ENCODE assay signal across 8 cellular contexts in genomic region chr12:6828671-6829531, GRCh38. TPM values are rescaled to one million over a fixed set of nuclear protein-coding genes. Genes with fewer than 3 reads are reported as not detected.
DNase-seq lines count a peak whose midpoint lies in the region; ATAC-seq and TF ChIP-seq lines count a peak whose summit lies in the region.

No MANE protein-coding gene starts in this region.

- H3K4me3 ChIP-seq in brain microvascular endothelial cell (ENCODE audit: low read depth, low read length), result peak overlapping the region; percentile 91

- H3K9me3 Mint-ChIP-seq in T-cell, result no peaks in the 10 kb centered on the region

- peaks cover 17 to 30% (median 22%) of the 10 kb centered on the region in 3 donors for H3K4me1 Mint-ChIP-seq in T-cell

- peak overlapping the region; percentile 57 for H3K27ac ChIP-seq in brain microvascular endothelial cell

- H3K4me3 Mint-ChIP-seq in T-cell, result peak overlapping the region; percentile 85 to 93 (median 86)

- CTCF ChIA-PET in T-cell (lab: Charles Lee), result interaction anchor here (0.5 to 1.0 kb wide), 8 partner anchors 23 to 291 kb away, joined by 3 to 12 read pairs (median 3); partner anchors contain the start of genes USP5 (in 1 of the 2) and ZNF384 (in 1 of the 2)

- peak; percentile 63 to 67 for ATAC-seq in activated CD4-positive, CD25-positive, alpha-beta regulatory T cell treated with anti-CD3 and anti-CD28 coated beads, Interleukin-2, amount 50 U/mL, for 24 hours
- ATAC-seq in T-cell (replicated peaks in 1 of 4), result peak; percentile 73 to 75 (median 74)
- ATAC-seq in GM18868 (IDR thresholded peaks at IDR 0.05; ENCODE audit: unreplicated experiment), result no peak
- no peak for ATAC-seq in HG03354 (IDR thresholded peaks at IDR 0.05; ENCODE audit: poor library complexity, severe bottlenecking, unreplicated experiment)

- H3K36me3 ChIP-seq in brain microvascular endothelial cell (replicated peaks), result peaks cover 30% of the 10 kb centered on the region

- POLR2A ChIA-PET in T-cell (lab: Charles Lee), result interaction anchor here (0.6 to 0.7 kb wide), 2 partner anchors 197 to 295 kb away, joined by 3 to 9 read pairs; partner anchors contain the start of gene GAPDH (in 1 of the 2)

- in situ Hi-C loops in brain microvascular endothelial cell (cut with HindIII; ENCODE audit: low pct_ligation_motif_present, low sequenced_read_pairs), result no loop called here

- H3K27ac Mint-ChIP-seq in T-cell, result peak overlapping the region; percentile 79 to 86

- H3K27me3 ChIP-seq in brain microvascular endothelial cell (replicated peaks), result no peaks in the 10 kb centered on the region

- H3K27me3 Mint-ChIP-seq in T-cell, result peaks cover 12 to 57% of the 10 kb centered on the region in 2 donors

- no peak for DNase-seq in activated CD4-positive, CD25-positive, alpha-beta regulatory T cell (lab: John Stamatoyannopoulos, UW)
- DNase-seq in T-cell (peak in 22 of 34 experiments; percentile 12 to 58 (median 32)), brain microvascular endothelial cell (peak; percentile 50), iPS-NIHi7 (ENCODE audit: extremely low spot score) (peak; percentile 73)
- DNase-seq in stimulated activated CD4-positive, alpha-beta T cell treated with anti-CD3 and anti-CD28 coated beads, Interleukin-1b, Interleukin-23, amount 100 ng/mL, for 48 hours, result peak; percentile 33

- no peaks in the 10 kb centered on the region for H3K36me3 Mint-ChIP-seq in T-cell

- no peak for TF ChIP-seq CTCF in brain microvascular endothelial cell (IDR thresholded peaks at IDR 0.05; ENCODE audit: low read depth, low read length, missing control alignments)

RNA-seq across cellular contexts. Expression of gene P3H3, which starts 0.7 kb away (rescaled TPM):
- total RNA-seq in T-cell, result 1 to 10 TPM; 4.7 to 9.8 (median 8.0) TPM

RNA-seq across cellular contexts. Expression of gene GPR162, which starts 7.3 kb away (rescaled TPM):
- under 1 TPM in 2 of 5 donors, not detected in 3; 0.13 to 0.46 TPM for total RNA-seq in T-cell

RNA-seq across cellular contexts. Expression of gene GNB3, which starts 11.8 kb away (rescaled TPM):
- 1 to 10 TPM in 4 of 5 donors, under 1 TPM in 1; 0.85 to 4.3 (median 3.4) TPM for total RNA-seq in T-cell

RNA-seq across cellular contexts. Expression of gene CDCA3, which starts 22.2 kb away (rescaled TPM):
- 1 to 10 TPM; 1.1 to 2.7 (median 2.0) TPM for total RNA-seq in T-cell

RNA-seq across cellular contexts. Expression of gene USP5, which starts 23.0 kb away (rescaled TPM):
- 10 to 100 TPM; 64.2 to 95.8 (median 85.8) TPM for total RNA-seq in T-cell

Comparison
In these comparisons a context has a peak if more than half of its experiments do, and no peak if none do; other contexts are left out.
1. ATAC-seq: peak in activated CD4-positive, CD25-positive, alpha-beta regulatory T cell treated with anti-CD3 and anti-CD28 coated beads, Interleukin-2, amount 50 U/mL, for 24 hours (2 of 2) and T-cell (4 of 4); none in GM18868 (single experiment) and HG03354 (single experiment).
2. DNase-seq: peak in T-cell (22 of 34), brain microvascular endothelial cell (single experiment), iPS-NIHi7 (single experiment) and stimulated activated CD4-positive, alpha-beta T cell treated with anti-CD3 and anti-CD28 coated beads, Interleukin-1b, Interleukin-23, amount 100 ng/mL, for 48 hours (single experiment); none in activated CD4-positive, CD25-positive, alpha-beta regulatory T cell (0 of 4).